13 cellular contexts compared by ENCODE assay signal in the genomic region with DNA sequence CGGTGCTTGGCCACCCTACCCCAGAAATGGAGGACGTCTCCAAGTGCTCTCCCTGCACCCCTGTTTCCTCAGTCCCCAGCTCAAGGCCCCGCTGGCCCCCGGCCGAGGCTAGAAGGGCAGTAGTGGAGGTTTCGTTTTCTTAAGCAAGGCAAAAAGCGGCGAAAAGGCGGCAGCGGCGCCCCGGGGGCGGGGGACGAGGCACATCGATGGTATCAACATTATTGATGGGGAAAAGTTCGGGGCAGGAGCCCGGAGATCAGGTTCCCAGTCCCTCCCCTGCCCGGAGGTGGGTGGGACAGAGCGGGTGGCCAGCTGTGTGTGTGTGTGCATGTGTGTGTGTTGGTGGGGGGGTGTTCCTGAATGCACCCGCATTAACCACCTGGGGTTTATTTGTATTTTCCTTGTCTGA. TPM values are rescaled to one million over a fixed set of nuclear protein-coding genes. Genes with fewer than 3 reads are reported as not detected.
DNase-seq lines count a peak whose midpoint lies in the region; ATAC-seq and TF ChIP-seq lines count a peak whose summit lies in the region.
"Had no signal": no experiment of that assay in that cellular context is flagged by ENCODE, and none has a peak within 500 bp of the region (broad histone marks: within the 10 kb centered on the region; RNA-seq: fewer than 3 reads in every experiment).

No MANE protein-coding gene starts in this region.

- no peaks in the 10 kb centered on the region for H3K9me3 ChIP-seq in heart left ventricle
- no peaks in the 10 kb centered on the region for H3K9me3 ChIP-seq in endodermal cell (ENCODE audit: control insufficient read depth, low read length)
- H3K9me3 ChIP-seq in mucosa of rectum (ENCODE audit: control insufficient read depth in 2 of 2, low read length in 2 of 2): no peaks in the 10 kb centered on the region
- no peaks in the 10 kb centered on the region for H3K9me3 ChIP-seq in uterus
- H3K9me3 ChIP-seq in body of pancreas: no peaks in the 10 kb centered on the region

- peaks cover under 1% of the 10 kb centered on the region for H3K36me3 Mint-ChIP-seq in endodermal cell (ENCODE audit: low read depth)

- H3K27ac ChIP-seq in heart left ventricle (no peak overlapping the region), endodermal cell (ENCODE audit: low read depth, low read length) (no peak overlapping the region), mucosa of rectum (ENCODE audit: low read depth in 2 of 2, low read length in 2 of 2) (peak overlapping the region; percentile 57 to 58), uterus (peak overlapping the region; percentile 97), body of pancreas (no peak overlapping the region)

- WGBS in heart left ventricle, 4 donors: 8 to 12% (median 11%) methylated on average over 20 of the region's 20 CpGs
- 4 to 10% methylated on average over 5 to 20 of the region's 20 CpGs for WGBS in endodermal cell (ENCODE audit: insufficient coverage in 1 of 2, insufficient read length in 1 of 2), 2 experiments
- WGBS in body of pancreas, 2 donors: 9 to 17% methylated on average over 20 of the region's 20 CpGs

- TF ChIP-seq CTCF in heart left ventricle (IDR thresholded peaks at IDR 0.05) (no peak), endodermal cell (conservative IDR thresholded peaks at IDR 0.05) (no peak), uterus (IDR thresholded peaks at IDR 0.05) (no peak), body of pancreas (IDR thresholded peaks at IDR 0.05) (no peak)

- no peak for DNase-seq in heart left ventricle
- DNase-seq in left cardiac atrium: no peak
- DNase-seq in endodermal cell: peak; percentile 75
- DNase-seq in uterus: peak; percentile 56 to 69
- DNase-seq in body of pancreas: no peak
- no peak for DNase-seq in GM03348 (ENCODE audit: low spot score)
- DNase-seq: CD4-positive, alpha-beta memory T cell; NCI-H1930; SHP77 treated with DMSO at 0.1 percent for 48 hours; stimulated activated CD4-positive, alpha-beta T cell treated with anti-CD3 and anti-CD28 coated beads, Interleukin-2, amount 100 ng/mL, for 24 hours had no signal

- no peak for ATAC-seq in heart left ventricle
- no peak for ATAC-seq in left cardiac atrium
- ATAC-seq in body of pancreas: no peak
- no peak for ATAC-seq in GM19452 (IDR thresholded peaks at IDR 0.05; ENCODE audit: unreplicated experiment)

- no peak for TF ChIP-seq POLR2A in heart left ventricle (IDR thresholded peaks at IDR 0.05)
- peak in 1 of 2 donors; percentile 13 for TF ChIP-seq POLR2A in uterus (IDR thresholded peaks at IDR 0.05)
- TF ChIP-seq POLR2A in body of pancreas (IDR thresholded peaks at IDR 0.05): no peak

- intact Hi-C loops in heart left ventricle (cut with DNase I): no loop called here
- intact Hi-C loops in left cardiac atrium (cut with DNase I): no loop called here
- intact Hi-C loops in uterus (cut with DNase I; ENCODE audit: low total_unique reads): loop anchor here (10.0 kb wide), 1 partner anchor 550 kb away; no protein-coding TSS in a partner anchor
- intact Hi-C loops in body of pancreas (cut with DNase I): loop anchor here (10.0 kb wide), 1 partner anchor 230 kb away; no protein-coding TSS in a partner anchor

- H3K4me1 Mint-ChIP-seq in endodermal cell: peaks cover 27% of the 10 kb centered on the region

- H3K4me1 ChIP-seq in heart left ventricle (peaks cover 0 to 49% (median 17%) of the 10 kb centered on the region in 12 donors), endodermal cell (ENCODE audit: control insufficient read depth, insufficient read depth, low read length) (peaks cover 12% of the 10 kb centered on the region), mucosa of rectum (ENCODE audit: control insufficient read depth in 2 of 2, insufficient read depth in 2 of 2, low read length in 2 of 2) (no peaks in the 10 kb centered on the region), uterus (peaks cover 0 to 6% of the 10 kb centered on the region in 2 donors), body of pancreas (peaks cover 42% of the 10 kb centered on the region)

- H3K27ac Mint-ChIP-seq in endodermal cell: peak overlapping the region; percentile 17
- H3K27ac Mint-ChIP-seq: CD4-positive, alpha-beta memory T cell; memory B cell had no signal

- H3K9me3 Mint-ChIP-seq in endodermal cell: no peaks in the 10 kb centered on the region

- peak overlapping the region; percentile 96 for H3K4me3 Mint-ChIP-seq in endodermal cell
- H3K4me3 Mint-ChIP-seq: CD4-positive, alpha-beta memory T cell; memory B cell had no signal

- H3K27me3 Mint-ChIP-seq in endodermal cell (ENCODE audit: insufficient read depth): peaks cover 62% of the 10 kb centered on the region

- H3K27me3 ChIP-seq in heart left ventricle (peaks cover 42 to 100% (median 78%) of the 10 kb centered on the region in 9 donors), endodermal cell (ENCODE audit: control insufficient read depth, insufficient read depth, low read length, poor library complexity, severe bottlenecking) (peaks cover 20% of the 10 kb centered on the region), mucosa of rectum (ENCODE audit: control insufficient read depth in 2 of 2, insufficient read depth in 2 of 2, low read length in 2 of 2) (peaks cover 0 to 12% of the 10 kb centered on the region in 2 donors), uterus (no peaks in the 10 kb centered on the region), body of pancreas (peaks cover 4 to 50% of the 10 kb centered on the region in 2 donors)

- peak overlapping the region in 7 of 12 donors; percentile 7 to 33 (median 25) for H3K4me3 ChIP-seq in heart left ventricle
- H3K4me3 ChIP-seq in endodermal cell (ENCODE audit: low read length): peak overlapping the region; percentile 78
- H3K4me3 ChIP-seq in mucosa of rectum (ENCODE audit: low read length in 2 of 2): peak overlapping the region; percentile 11 to 45
- peak overlapping the region; percentile 66 to 69 for H3K4me3 ChIP-seq in uterus
- no peak overlapping the region for H3K4me3 ChIP-seq in body of pancreas

- H3K9ac ChIP-seq in endodermal cell (ENCODE audit: extremely low read depth, low read length, poor library complexity, severe bottlenecking) (no peak overlapping the region), mucosa of rectum (ENCODE audit: low read depth in 1 of 2, low read length in 2 of 2) (peak overlapping the region in 1 of 2 donors; percentile 34)

- no peaks in the 10 kb centered on the region for H3K36me3 ChIP-seq in heart left ventricle
- H3K36me3 ChIP-seq in endodermal cell (ENCODE audit: control insufficient read depth, insufficient read depth, low read length): no peaks in the 10 kb centered on the region
- no peaks in the 10 kb centered on the region for H3K36me3 ChIP-seq in mucosa of rectum (ENCODE audit: control insufficient read depth in 2 of 2, insufficient read depth in 2 of 2, low read length in 2 of 2)
- H3K36me3 ChIP-seq in uterus: no peaks in the 10 kb centered on the region
- H3K36me3 ChIP-seq in body of pancreas (replicated peaks in 1 of 2; ENCODE audit: insufficient read depth in 1 of 2, low read depth in 2 of 2): no peaks in the 10 kb centered on the region

RNA-seq across cellular contexts. Expression of gene SALL1, which starts 4.1 kb away (rescaled TPM):
- total RNA-seq in heart left ventricle (under 1 TPM in 5 of 9 donors, not detected in 4; 0.05 to 0.75 (median 0.13) TPM), left cardiac atrium (1 to 10 TPM in 1 of 2 donors, under 1 TPM in 1; 0.29 to 4.6 TPM), endodermal cell (100 to 1,000 TPM; 122 to 172 TPM), uterus (10 to 100 TPM in 2 of 4 donors, 1 to 10 TPM in 2; 2.1 to 56.0 (median 9.5) TPM), body of pancreas (under 1 TPM in 1 of 2 donors, not detected in 1; 0.52 TPM)
- polyA plus RNA-seq in heart left ventricle: under 1 TPM; 0.08 TPM
- 49.8 TPM for polyA plus RNA-seq in endodermal cell (2013, experiment 1 of 2)
- 45.5 TPM for polyA plus RNA-seq in endodermal cell (2013, experiment 2 of 2)
- total RNA-seq: CD4-positive, alpha-beta memory T cell had no signal
- polyA plus RNA-seq: CD4-positive, alpha-beta memory T cell had no signal

Comparison
In these comparisons a context has a peak if more than half of its experiments do, and no peak if none do; other contexts are left out.
1. DNase-seq: peak in endodermal cell (single experiment) and uterus (2 of 2); none in heart left ventricle (0 of 5), left cardiac atrium (single experiment), body of pancreas (0 of 4) and GM03348 (single experiment).
2. H3K27ac ChIP-seq: peak in mucosa of rectum (2 of 2) and uterus (2 of 2); none in heart left ventricle (0 of 12), endodermal cell (single experiment) and body of pancreas (0 of 4).
3. H3K4me3 ChIP-seq: peak in heart left ventricle (7 of 12), endodermal cell (single experiment), mucosa of rectum (2 of 2) and uterus (2 of 2); none in body of pancreas (0 of 2).
4. intact Hi-C loops: an anchor here in uterus (10.0 kb wide) and body of pancreas (10.0 kb wide); none called in heart left ventricle and left cardiac atrium.